10 cellular contexts compared by ENCODE assay signal in the genomic region with DNA sequence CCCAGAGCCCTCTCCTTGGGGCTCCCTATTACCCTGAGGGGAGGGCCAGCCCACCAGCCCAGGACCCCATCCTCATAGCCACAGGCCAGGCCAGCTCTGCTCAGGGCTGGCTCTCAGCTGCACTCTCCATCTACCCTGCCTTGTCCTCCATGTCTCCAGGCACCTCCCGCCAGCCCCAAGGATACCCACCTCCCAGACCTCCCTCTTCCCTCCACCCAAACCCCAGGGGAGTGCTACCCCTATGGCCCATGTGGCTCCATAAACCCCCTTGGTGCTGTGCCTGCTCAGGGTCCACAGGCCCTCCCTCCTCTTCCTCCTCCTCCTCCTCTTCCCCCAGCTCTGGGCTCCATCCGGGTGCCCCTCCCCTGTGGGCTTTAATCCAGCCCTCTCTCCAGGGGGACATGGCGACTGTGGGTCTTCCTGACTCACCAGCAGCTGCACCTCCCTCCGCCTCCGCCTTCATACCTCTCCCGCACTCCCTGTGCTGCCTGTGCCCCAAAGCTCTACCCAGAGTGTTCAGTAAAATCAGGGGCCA. TPM values are rescaled to one million over a fixed set of nuclear protein-coding genes. Genes with fewer than 3 reads are reported as not detected.
DNase-seq lines count a peak whose midpoint lies in the region; ATAC-seq and TF ChIP-seq lines count a peak whose summit lies in the region.
"Had no signal": no experiment of that assay in that cellular context is flagged by ENCODE, and none has a peak within 500 bp of the region (broad histone marks: within the 10 kb centered on the region; RNA-seq: fewer than 3 reads in every experiment).

No MANE protein-coding gene starts in this region.

- intact Hi-C loops in dendritic cell treated with granulocyte-macrophage colony-stimulating factor and Interleukin-4, amounts not matched to agents 40 ng/mL and 50 ng/mL, for 4 days (cut with micrococcal nuclease): no loop called here
- intact Hi-C loops in testis (cut with DNase I; ENCODE audit: low total_unique reads): no loop called here

- no peaks in the 10 kb centered on the region for H3K27me3 ChIP-seq in testis

- H3K27ac ChIP-seq in testis: no peak overlapping the region

- no peaks in the 10 kb centered on the region for H3K36me3 ChIP-seq in testis (ENCODE audit: low read depth, missing control alignments)

- H3K4me1 Mint-ChIP-seq in dendritic cell treated with granulocyte-macrophage colony-stimulating factor and Interleukin-4, amounts not matched to agents 40 ng/mL and 50 ng/mL, for 4 days (ENCODE audit: low read depth): peaks cover 26% of the 10 kb centered on the region
- H3K4me1 Mint-ChIP-seq in progenitor cell of endocrine pancreas (ENCODE audit: low read depth) (no peaks in the 10 kb centered on the region), T-helper 17 cell (peaks cover 6% of the 10 kb centered on the region)

- no peak for TF ChIP-seq POLR2A in testis (IDR thresholded peaks at IDR 0.05)

- H3K9me3 Mint-ChIP-seq in dendritic cell treated with granulocyte-macrophage colony-stimulating factor and Interleukin-4, amounts not matched to agents 40 ng/mL and 50 ng/mL, for 4 days: no peaks in the 10 kb centered on the region
- no peaks in the 10 kb centered on the region for H3K9me3 Mint-ChIP-seq in progenitor cell of endocrine pancreas (ENCODE audit: low read depth)

- H3K4me3 Mint-ChIP-seq in dendritic cell treated with granulocyte-macrophage colony-stimulating factor and Interleukin-4, amounts not matched to agents 40 ng/mL and 50 ng/mL, for 4 days: no peak overlapping the region
- H3K4me3 Mint-ChIP-seq in progenitor cell of endocrine pancreas (ENCODE audit: low read depth): no peak overlapping the region
- no peak overlapping the region for H3K4me3 Mint-ChIP-seq in T-helper 17 cell
- H3K4me3 Mint-ChIP-seq: brain had no signal

- WGBS in testis, 2 donors: 25 to 57% methylated on average over 5 to 6 of the region's 6 CpGs

- H3K9me3 ChIP-seq in T-helper 17 cell (ENCODE audit: control insufficient read depth, low read length, poor library complexity, severe bottlenecking): no peaks in the 10 kb centered on the region
- no peaks in the 10 kb centered on the region for H3K9me3 ChIP-seq in testis
- H3K9me3 ChIP-seq: HAP-1 had no signal

- H3K4me1 ChIP-seq in testis: peaks cover 11% of the 10 kb centered on the region
- H3K4me1 ChIP-seq: HAP-1 had no signal

- H3K36me3 Mint-ChIP-seq in dendritic cell treated with granulocyte-macrophage colony-stimulating factor and Interleukin-4, amounts not matched to agents 40 ng/mL and 50 ng/mL, for 4 days (ENCODE audit: low read depth): peaks cover 22% of the 10 kb centered on the region
- H3K36me3 Mint-ChIP-seq in progenitor cell of endocrine pancreas (ENCODE audit: insufficient read depth) (peaks cover 17% of the 10 kb centered on the region), T-helper 17 cell (ENCODE audit: low read depth) (peaks cover 3% of the 10 kb centered on the region)

- ATAC-seq in T-helper 17 cell (no peak), GM19324 (IDR thresholded peaks at IDR 0.05; ENCODE audit: low FRiP score, unreplicated experiment) (no peak)

- DNase-seq in Daoy (ENCODE audit: low read depth) (peak; percentile 96), NCI-H82 (lab: John Stamatoyannopoulos, UW) (peak; percentile 58), progenitor cell of endocrine pancreas (ENCODE audit: low spot score, unreplicated experiment) (no peak), T-helper 17 cell (no peak), anterior cingulate cortex (lab: John Stamatoyannopoulos, UW) (no peak), testis (no peak)

- H3K4me3 ChIP-seq in testis: no peak overlapping the region
- H3K4me3 ChIP-seq: HAP-1 had no signal

- peak overlapping the region; percentile 72 for H3K27ac Mint-ChIP-seq in dendritic cell treated with granulocyte-macrophage colony-stimulating factor and Interleukin-4, amounts not matched to agents 40 ng/mL and 50 ng/mL, for 4 days
- peak overlapping the region; percentile 20 for H3K27ac Mint-ChIP-seq in progenitor cell of endocrine pancreas
- no peak overlapping the region for H3K27ac Mint-ChIP-seq in T-helper 17 cell
- H3K27ac Mint-ChIP-seq: brain had no signal

- TF ChIP-seq CTCF in progenitor cell of endocrine pancreas (IDR thresholded peaks at IDR 0.05; ENCODE audit: unreplicated experiment) (no peak), testis (IDR thresholded peaks at IDR 0.05) (no peak)

- H3K27me3 Mint-ChIP-seq in dendritic cell treated with granulocyte-macrophage colony-stimulating factor and Interleukin-4, amounts not matched to agents 40 ng/mL and 50 ng/mL, for 4 days: peaks cover 35% of the 10 kb centered on the region
- H3K27me3 Mint-ChIP-seq in progenitor cell of endocrine pancreas (no peaks in the 10 kb centered on the region), T-helper 17 cell (no peaks in the 10 kb centered on the region)
- H3K27me3 Mint-ChIP-seq: brain had no signal

RNA-seq across cellular contexts. Expression of a gene that starts 9.1 kb away (rescaled TPM):
- 21.4 and 25.8 TPM in 2 replicates for total RNA-seq in Daoy (2014; rRNA removed; shearing (Covaris generic))
- 20.9 and 21.9 TPM in 2 replicates for total RNA-seq in progenitor cell of endocrine pancreas
- total RNA-seq in T-helper 17 cell: 10 to 100 TPM in 1 of 2 donors, 1 to 10 TPM in 1; 5.2 to 11.2 TPM
- total RNA-seq in testis: 10 to 100 TPM; 50.7 to 55.0 TPM
- 141 TPM for polyA plus RNA-seq in testis (ENCODE audit: insufficient read depth, low read depth, low replicate concordance)

RNA-seq across cellular contexts. Expression of a gene that starts 9.8 kb away (rescaled TPM):
- total RNA-seq in Daoy (2014; rRNA removed; shearing (Covaris generic)): 72.7 and 100.0 TPM in 2 replicates
- total RNA-seq in progenitor cell of endocrine pancreas (131 and 136 TPM in 2 replicates), T-helper 17 cell (100 to 1,000 TPM; 114 to 120 TPM), testis (100 to 1,000 TPM; 107 to 136 TPM)
- polyA plus RNA-seq in testis (ENCODE audit: insufficient read depth, low read depth, low replicate concordance): 68.3 TPM

RNA-seq across cellular contexts. Expression of a gene that starts 28.4 kb away (rescaled TPM):
- 12.4 and 16.9 TPM in 2 replicates for total RNA-seq in Daoy (2014; rRNA removed; shearing (Covaris generic))
- total RNA-seq in progenitor cell of endocrine pancreas (28.6 and 31.5 TPM in 2 replicates), T-helper 17 cell (1 to 10 TPM; 3.2 to 5.9 TPM), testis (10 to 100 TPM; 13.7 to 21.6 TPM)
- polyA plus RNA-seq in testis (ENCODE audit: insufficient read depth, low read depth, low replicate concordance): 13.6 TPM

RNA-seq across cellular contexts. Expression of a gene that starts 28.7 kb away (rescaled TPM):
- 20.4 and 32.0 TPM in 2 replicates for total RNA-seq in Daoy (2014; rRNA removed; shearing (Covaris generic))
- 47.2 and 53.3 TPM in 2 replicates for total RNA-seq in progenitor cell of endocrine pancreas
- 10 to 100 TPM; 53.5 to 59.5 TPM for total RNA-seq in T-helper 17 cell
- 100 to 1,000 TPM; 116 to 169 TPM for total RNA-seq in testis
- polyA plus RNA-seq in testis (ENCODE audit: insufficient read depth, low read depth, low replicate concordance): 44.7 TPM

Comparison
In these comparisons a context has a peak if more than half of its experiments do, and no peak if none do; other contexts are left out.
1. DNase-seq: peak in Daoy (single experiment) and NCI-H82 (single experiment); none in progenitor cell of endocrine pancreas (single experiment), T-helper 17 cell (0 of 3), anterior cingulate cortex (0 of 58) and testis (single experiment).